ENCODE assay signal across 8 cellular contexts in genomic region chr1:110963666-110964399, GRCh38. TPM values are rescaled to one million over a fixed set of nuclear protein-coding genes. Genes with fewer than 3 reads are reported as not detected.
DNase-seq lines count a peak whose midpoint lies in the region; ATAC-seq and TF ChIP-seq lines count a peak whose summit lies in the region.

A gene with protein sequence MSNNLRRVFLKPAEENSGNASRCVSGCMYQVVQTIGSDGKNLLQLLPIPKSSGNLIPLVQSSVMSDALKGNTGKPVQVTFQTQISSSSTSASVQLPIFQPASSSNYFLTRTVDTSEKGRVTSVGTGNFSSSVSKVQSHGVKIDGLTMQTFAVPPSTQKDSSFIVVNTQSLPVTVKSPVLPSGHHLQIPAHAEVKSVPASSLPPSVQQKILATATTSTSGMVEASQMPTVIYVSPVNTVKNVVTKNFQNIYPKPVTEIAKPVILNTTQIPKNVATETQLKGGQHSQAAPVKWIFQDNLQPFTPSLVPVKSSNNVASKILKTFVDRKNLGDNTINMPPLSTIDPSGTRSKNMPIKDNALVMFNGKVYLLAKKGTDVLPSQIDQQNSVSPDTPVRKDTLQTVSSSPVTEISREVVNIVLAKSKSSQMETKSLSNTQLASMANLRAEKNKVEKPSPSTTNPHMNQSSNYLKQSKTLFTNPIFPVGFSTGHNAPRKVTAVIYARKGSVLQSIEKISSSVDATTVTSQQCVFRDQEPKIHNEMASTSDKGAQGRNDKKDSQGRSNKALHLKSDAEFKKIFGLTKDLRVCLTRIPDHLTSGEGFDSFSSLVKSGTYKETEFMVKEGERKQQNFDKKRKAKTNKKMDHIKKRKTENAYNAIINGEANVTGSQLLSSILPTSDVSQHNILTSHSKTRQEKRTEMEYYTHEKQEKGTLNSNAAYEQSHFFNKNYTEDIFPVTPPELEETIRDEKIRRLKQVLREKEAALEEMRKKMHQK (minus strand): TSS chr1:110963922. CDS start chr1:110963688, 234 bp downstream.

- H3K9me3 Mint-ChIP-seq in activated CD4-positive, alpha-beta T cell treated with anti-CD3 and anti-CD28 coated beads, Interleukin-2, amount 10 ng/mL, durations not matched to agents 24 days and 14 days: peaks cover 38% of the 10 kb centered on the region

- no peaks in the 10 kb centered on the region; the same call in none of the 2 replicates for H3K9me3 ChIP-seq in BE2C

- H3K4me3 Mint-ChIP-seq in activated CD4-positive, alpha-beta T cell treated with anti-CD3 and anti-CD28 coated beads, Interleukin-2, amount 10 ng/mL, durations not matched to agents 24 days and 14 days: peak within 1 kb of the TSS; percentile 89

- H3K4me1 Mint-ChIP-seq in activated CD4-positive, alpha-beta T cell treated with anti-CD3 and anti-CD28 coated beads, Interleukin-2, amount 10 ng/mL, durations not matched to agents 24 days and 14 days: peaks cover 28% of the 10 kb centered on the region

- DNase-seq in BE2C (peak; percentile 100), GM19238 (ENCODE audit: insufficient read length, low spot score) (peak; percentile 80), NCI-H526 (lab: John Stamatoyannopoulos, UW) (peak; percentile 100), coronary artery (ENCODE audit: low spot score) (peak; percentile 97), left colon (peak; percentile 100)
- peak; percentile 100 for DNase-seq in activated CD4-positive, alpha-beta T cell treated with anti-CD3 and anti-CD28 coated beads, Interleukin-2, amount 10 ng/mL, durations not matched to agents 24 days and 14 days
- DNase-seq in stimulated activated CD4-positive, alpha-beta T cell treated with anti-CD3 and anti-CD28 coated beads, Interleukin-1b, Interleukin-23, amount 100 ng/mL, for 48 hours: peak; percentile 100

- ATAC-seq in HG03442 (IDR thresholded peaks at IDR 0.05; ENCODE audit: unreplicated experiment): peak; percentile 93
- ATAC-seq in left colon: peak; percentile 98

- TF ChIP-seq CTCF in BE2C (IDR thresholded peaks at IDR 0.05; ENCODE audit: low read depth, low read length): peak; percentile 39; the same call in 1 of the 2 replicates
- TF ChIP-seq CTCF in coronary artery (IDR thresholded peaks at IDR 0.05): no peak

- no peaks in the 10 kb centered on the region for H3K27me3 ChIP-seq in BE2C

- intact Hi-C loops in activated CD4-positive, alpha-beta T cell treated with anti-CD3 and anti-CD28 coated beads, Interleukin-2, amount 10 ng/mL, durations not matched to agents 24 days and 14 days (cut with micrococcal nuclease): loop anchor here (1.0 to 10.0 kb wide), 8 partner anchors 84 to 625 kb away; partner anchors contain the start of genes CEPT1, DENND2D, DRAM2 and RBM15
- intact Hi-C loops in left colon (cut with DNase I, micrococcal nuclease): no loop called here

- peak within 1 kb of the TSS; percentile 97 for H3K27ac Mint-ChIP-seq in activated CD4-positive, alpha-beta T cell treated with anti-CD3 and anti-CD28 coated beads, Interleukin-2, amount 10 ng/mL, durations not matched to agents 24 days and 14 days

- H3K27ac ChIP-seq in coronary artery: peak within 1 kb of the TSS; percentile 76 to 93

- peaks cover 10% of the 10 kb centered on the region for H3K27me3 Mint-ChIP-seq in activated CD4-positive, alpha-beta T cell treated with anti-CD3 and anti-CD28 coated beads, Interleukin-2, amount 10 ng/mL, durations not matched to agents 24 days and 14 days

- H3K4me3 ChIP-seq in BE2C (ENCODE audit: low read depth, low read length) (peak within 1 kb of the TSS; percentile 82), coronary artery (peak within 1 kb of the TSS; percentile 82)

- H3K4me1 ChIP-seq in BE2C: no peaks in the 10 kb centered on the region

- peaks cover 46% of the 10 kb centered on the region for H3K36me3 Mint-ChIP-seq in activated CD4-positive, alpha-beta T cell treated with anti-CD3 and anti-CD28 coated beads, Interleukin-2, amount 10 ng/mL, durations not matched to agents 24 days and 14 days (ENCODE audit: low read depth)

- no peaks in the 10 kb centered on the region for H3K36me3 ChIP-seq in BE2C

RNA-seq across cellular contexts. Expression of the gene that starts here (rescaled TPM):
- polyA plus RNA-seq in BE2C (2012; ENCODE audit: insufficient read depth, insufficient read length, low read depth): 21.0 TPM
- 14.0 and 14.4 TPM in 2 replicates for total RNA-seq in activated CD4-positive, alpha-beta T cell treated with anti-CD3 and anti-CD28 coated beads, Interleukin-2, amount 10 ng/mL, durations not matched to agents 24 days and 14 days
- 1 to 10 TPM; 6.5 to 9.1 TPM for total RNA-seq in left colon

Comparison
In these comparisons a context has a peak if more than half of its experiments do, and no peak if none do; other contexts are left out.
1. Peak in every context shown above with its lines: DNase-seq, ATAC-seq, H3K4me3 ChIP-seq and H3K27ac ChIP-seq.